8 cellular contexts compared by ENCODE assay signal in the genomic region with DNA sequence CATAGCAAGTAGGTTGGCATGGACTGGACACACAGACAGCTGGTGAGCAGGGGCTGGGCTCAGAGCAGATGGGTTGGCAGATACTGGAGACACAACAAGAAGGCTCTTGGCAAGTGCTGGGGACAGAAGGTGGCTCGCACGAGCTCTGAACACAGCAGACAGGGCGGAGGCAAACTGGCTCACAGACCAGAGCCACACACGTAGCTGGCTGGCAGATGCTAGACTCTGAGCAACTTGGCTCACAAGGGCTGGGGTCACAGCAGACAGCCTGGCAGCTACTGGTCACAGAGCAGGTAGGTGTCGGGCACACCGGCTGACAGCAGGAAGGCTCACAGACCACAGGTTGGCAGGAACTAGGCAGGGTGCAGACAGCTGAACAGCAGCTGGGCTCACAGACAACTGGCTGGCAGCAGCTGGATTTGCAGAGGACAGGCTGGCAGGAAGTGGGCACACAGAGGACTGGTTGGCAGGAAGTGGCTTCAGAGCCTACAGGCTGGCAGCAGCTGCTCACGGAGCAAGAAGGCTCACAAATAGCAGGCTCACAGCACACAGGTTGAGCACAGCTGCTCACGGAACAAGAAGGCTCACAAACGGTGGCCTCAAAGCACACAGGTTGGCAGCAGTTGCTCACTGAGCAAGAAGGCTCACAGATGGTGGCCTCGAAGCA. TPM values are rescaled to one million over a fixed set of nuclear protein-coding genes. Genes with fewer than 3 reads are reported as not detected.
DNase-seq lines count a peak whose midpoint lies in the region; ATAC-seq and TF ChIP-seq lines count a peak whose summit lies in the region.

No MANE protein-coding gene starts in this region.

- no peaks in the 10 kb centered on the region for H3K9me3 Mint-ChIP-seq in H9
- peaks cover 1% of the 10 kb centered on the region for H3K9me3 Mint-ChIP-seq in activated naive CD8-positive, alpha-beta T cell treated with anti-CD3 and anti-CD28 coated beads for 36 hours
- H3K9me3 Mint-ChIP-seq in naive thymus-derived CD8-positive, alpha-beta T cell = no peaks in the 10 kb centered on the region

- POLR2A ChIA-PET in naive thymus-derived CD8-positive, alpha-beta T cell (lab: Charles Lee) = interaction anchor here (0.6 to 3.1 kb wide), 23 partner anchors 10 to 763 kb away, joined by 3 to 27 read pairs (median 4); partner anchors contain the start of genes EIF1 and KRTAP4-12

- H3K18ac ChIP-seq in H9 (ENCODE audit: insufficient read length, low read depth, low read length) = no peak overlapping the region

- H2BK12ac ChIP-seq in H9 (ENCODE audit: insufficient read length, low read depth, low read length) = no peak overlapping the region

- no peak overlapping the region for H3K9ac ChIP-seq in H9 (ENCODE audit: extremely low read depth, insufficient read length, low read length)

- H3K36me3 Mint-ChIP-seq in H9 (ENCODE audit: insufficient read depth in 1 of 3, low read depth in 3 of 3) = no peaks in the 10 kb centered on the region
- no peaks in the 10 kb centered on the region for H3K36me3 Mint-ChIP-seq in activated naive CD8-positive, alpha-beta T cell treated with anti-CD3 and anti-CD28 coated beads for 36 hours
- peaks cover 0 to 3% (median 3%) of the 10 kb centered on the region in 3 donors for H3K36me3 Mint-ChIP-seq in naive thymus-derived CD8-positive, alpha-beta T cell

- H3K9me3 ChIP-seq in H9 (ENCODE audit: control insufficient read depth, low read depth, low read length) = no peaks in the 10 kb centered on the region
- no peaks in the 10 kb centered on the region for H3K9me3 ChIP-seq in upper lobe of right lung

- TF ChIP-seq CTCF in H9 (conservative IDR thresholded peaks at IDR 0.05) = no peak
- no peak for TF ChIP-seq CTCF in upper lobe of right lung (IDR thresholded peaks at IDR 0.05)

- no peak overlapping the region for H3K4me3 ChIP-seq in upper lobe of right lung

- no peak overlapping the region for H2AK5ac ChIP-seq in H9 (ENCODE audit: insufficient read length, low read length)

- H2BK120ac ChIP-seq in H9 (ENCODE audit: low read depth, low read length, poor library complexity, severe bottlenecking) = no peak overlapping the region

- no peak overlapping the region for H3K56ac ChIP-seq in H9 (ENCODE audit: insufficient read length, low read depth, low read length)

- H3K4me1 ChIP-seq in H9 (ENCODE audit: insufficient read depth, low read length) (no peaks in the 10 kb centered on the region), upper lobe of right lung (peaks cover 3% of the 10 kb centered on the region)

- no peaks in the 10 kb centered on the region for H3K79me1 ChIP-seq in H9 (ENCODE audit: insufficient read depth, low read depth, low read length, poor library complexity, severe bottlenecking)

- H3K14ac ChIP-seq in H9 (ENCODE audit: insufficient read depth, low read length) = peak overlapping the region; percentile 10; the same call in 1 of the 2 replicates

- H2BK5ac ChIP-seq in H9 (ENCODE audit: insufficient read length, low read length) = no peak overlapping the region

- H3T11ph ChIP-seq in H9 (ENCODE audit: low read length) = no peak overlapping the region

- H3K4me1 Mint-ChIP-seq in H9 = no peaks in the 10 kb centered on the region
- H3K4me1 Mint-ChIP-seq in activated naive CD8-positive, alpha-beta T cell treated with anti-CD3 and anti-CD28 coated beads for 36 hours = peaks cover 40% of the 10 kb centered on the region
- H3K4me1 Mint-ChIP-seq in naive thymus-derived CD8-positive, alpha-beta T cell = peaks cover 49 to 70% (median 68%) of the 10 kb centered on the region in 4 donors

- no peak overlapping the region for H3K4me2 ChIP-seq in H9 (ENCODE audit: insufficient read depth, insufficient read length, low read length)

- H3K4me3 Mint-ChIP-seq in H9 = no peak overlapping the region
- H3K4me3 Mint-ChIP-seq in activated naive CD8-positive, alpha-beta T cell treated with anti-CD3 and anti-CD28 coated beads for 36 hours = peak overlapping the region; percentile 49
- peak overlapping the region; percentile 73 to 84 (median 80) for H3K4me3 Mint-ChIP-seq in naive thymus-derived CD8-positive, alpha-beta T cell

- DNase-seq in H9 = no peak
- peak; percentile 2 to 40 for DNase-seq in SHP77 (lab: John Stamatoyannopoulos, UW)
- peak; percentile 34 for DNase-seq in activated naive CD8-positive, alpha-beta T cell treated with anti-CD3 and anti-CD28 coated beads for 36 hours
- peak; percentile 56 to 95 (median 86) for DNase-seq in naive thymus-derived CD8-positive, alpha-beta T cell
- DNase-seq in upper lobe of right lung = peak; percentile 65
- DNase-seq in HUDEP-2 (lab: John Stamatoyannopoulos, UW; ENCODE audit: unreplicated experiment in 76 of 76) = no peak

- H3K27me3 ChIP-seq in H9 (ENCODE audit: insufficient read depth, low read length) (no peaks in the 10 kb centered on the region), upper lobe of right lung (no peaks in the 10 kb centered on the region)

- H3K23ac ChIP-seq in H9 (ENCODE audit: insufficient read length, low read depth, low read length) = no peak overlapping the region

- H3K4ac ChIP-seq in H9 (ENCODE audit: low read depth, low read length) = no peak overlapping the region

- no peak overlapping the region for H2BK15ac ChIP-seq in H9 (ENCODE audit: low read depth, low read length)

- H3K79me2 ChIP-seq in H9 (ENCODE audit: insufficient read depth, low read length) = no peaks in the 10 kb centered on the region

- no peak overlapping the region for H4K5ac ChIP-seq in H9 (ENCODE audit: insufficient read length, low read depth, low read length)

- no peaks in the 10 kb centered on the region for H4K20me1 ChIP-seq in H9 (ENCODE audit: control insufficient read depth, insufficient read depth, insufficient read length)

- no peaks in the 10 kb centered on the region for H3K36me3 ChIP-seq in upper lobe of right lung

- intact Hi-C loops in upper lobe of right lung (cut with DNase I) = no loop called here

- no peak overlapping the region for H2BK20ac ChIP-seq in H9 (ENCODE audit: low read depth, low read length, poor library complexity, severe bottlenecking)

- peak overlapping the region in 2 of 3 experiments; percentile 5 to 12; a peak in 2 of 7 replicates for H3K27ac Mint-ChIP-seq in H9
- peak overlapping the region; percentile 79 for H3K27ac Mint-ChIP-seq in activated naive CD8-positive, alpha-beta T cell treated with anti-CD3 and anti-CD28 coated beads for 36 hours
- peak overlapping the region; percentile 96 to 100 (median 99) for H3K27ac Mint-ChIP-seq in naive thymus-derived CD8-positive, alpha-beta T cell

- H4K8ac ChIP-seq in H9 (replicated peaks; ENCODE audit: insufficient read length, low read depth, low read length) = no peak overlapping the region

- no CpG with 5 or more reads among the region's 10 CpGs for WGBS in H9 (ENCODE audit: extremely low coverage, insufficient read length, low lambda C conversion rate)

- H3K27ac ChIP-seq in H9 (ENCODE audit: insufficient read length, low read depth, low read length) = no peak overlapping the region
- H3K27ac ChIP-seq in upper lobe of right lung = peak overlapping the region; percentile 49

- peak; percentile 85 for ATAC-seq in naive thymus-derived CD8-positive, alpha-beta T cell
- peak; percentile 75 for ATAC-seq in upper lobe of right lung
- no peak for ATAC-seq in GM19328 (IDR thresholded peaks at IDR 0.05; ENCODE audit: unreplicated experiment)
- ATAC-seq in GM18520 (IDR thresholded peaks at IDR 0.05; ENCODE audit: unreplicated experiment) = no peak

- no peak overlapping the region for H2AFZ ChIP-seq in H9 (ENCODE audit: low read length)

- no peaks in the 10 kb centered on the region for H3K23me2 ChIP-seq in H9 (ENCODE audit: insufficient read length, low read depth, low read length, poor library complexity, severe bottlenecking)

- H3K27me3 Mint-ChIP-seq in H9 (ENCODE audit: low read depth) = peaks cover 15% of the 10 kb centered on the region
- H3K27me3 Mint-ChIP-seq in activated naive CD8-positive, alpha-beta T cell treated with anti-CD3 and anti-CD28 coated beads for 36 hours = no peaks in the 10 kb centered on the region
- H3K27me3 Mint-ChIP-seq in naive thymus-derived CD8-positive, alpha-beta T cell = no peaks in the 10 kb centered on the region

- H4K91ac ChIP-seq in H9 (ENCODE audit: insufficient read length, low read depth, low read length) = no peak overlapping the region

RNA-seq across cellular contexts. Expression of gene KRTAP16-1, which starts 0.7 kb away (rescaled TPM):
- not detected in 2 replicates for total RNA-seq in H9 (2021)
- not detected for total RNA-seq in activated naive CD8-positive, alpha-beta T cell treated with anti-CD3 and anti-CD28 coated beads for 36 hours
- under 1 TPM in 1 of 2 experiments, not detected in 1; 0.23 TPM for total RNA-seq in naive thymus-derived CD8-positive, alpha-beta T cell
- polyA plus RNA-seq in naive thymus-derived CD8-positive, alpha-beta T cell = under 1 TPM in 1 of 3 donors, not detected in 2; 0.12 TPM
- not detected for total RNA-seq in upper lobe of right lung

RNA-seq across cellular contexts. Expression of gene KRTAP29-1, which starts 5.7 kb away (rescaled TPM):
- total RNA-seq in H9 (2021) (not detected in 2 replicates), upper lobe of right lung (not detected)
- not detected for total RNA-seq in activated naive CD8-positive, alpha-beta T cell treated with anti-CD3 and anti-CD28 coated beads for 36 hours
- total RNA-seq in naive thymus-derived CD8-positive, alpha-beta T cell = not detected
- polyA plus RNA-seq in naive thymus-derived CD8-positive, alpha-beta T cell = 1 to 10 TPM in 1 of 3 donors, not detected in 2; 1.1 TPM

RNA-seq across cellular contexts. Expression of gene KRTAP17-1, which starts 7.1 kb away (rescaled TPM):
- total RNA-seq in H9 (2021) (not detected in 2 replicates), upper lobe of right lung (not detected)
- not detected for total RNA-seq in activated naive CD8-positive, alpha-beta T cell treated with anti-CD3 and anti-CD28 coated beads for 36 hours
- not detected for total RNA-seq in naive thymus-derived CD8-positive, alpha-beta T cell
- polyA plus RNA-seq in naive thymus-derived CD8-positive, alpha-beta T cell = not detected

RNA-seq across cellular contexts. Expression of gene KRTAP9-7, which starts 32.9 kb away (rescaled TPM):
- total RNA-seq in H9 (2021) (not detected in 2 replicates), upper lobe of right lung (not detected)
- not detected for total RNA-seq in activated naive CD8-positive, alpha-beta T cell treated with anti-CD3 and anti-CD28 coated beads for 36 hours
- total RNA-seq in naive thymus-derived CD8-positive, alpha-beta T cell = not detected
- polyA plus RNA-seq in naive thymus-derived CD8-positive, alpha-beta T cell = not detected

RNA-seq across cellular contexts. Expression of gene KRT33A, which starts 42.2 kb away (rescaled TPM):
- total RNA-seq in H9 (2021) (not detected in 2 replicates), upper lobe of right lung (not detected)
- total RNA-seq in activated naive CD8-positive, alpha-beta T cell treated with anti-CD3 and anti-CD28 coated beads for 36 hours = not detected
- not detected for total RNA-seq in naive thymus-derived CD8-positive, alpha-beta T cell
- polyA plus RNA-seq in naive thymus-derived CD8-positive, alpha-beta T cell = not detected

Comparison
In these comparisons a context has a peak if more than half of its experiments do, and no peak if none do; other contexts are left out.
1. DNase-seq: peak in SHP77 (2 of 2), activated naive CD8-positive, alpha-beta T cell treated with anti-CD3 and anti-CD28 coated beads for 36 hours (single experiment), naive thymus-derived CD8-positive, alpha-beta T cell (10 of 10) and upper lobe of right lung (single experiment); none in H9 (single experiment) and HUDEP-2 (0 of 76).
2. H3K27ac Mint-ChIP-seq: peak in every context shown above with its lines; median percentile 99 in naive thymus-derived CD8-positive, alpha-beta T cell; 79 in activated naive CD8-positive, alpha-beta T cell treated with anti-CD3 and anti-CD28 coated beads for 36 hours; 8 in H9.
3. H3K4me3 Mint-ChIP-seq: peak in activated naive CD8-positive, alpha-beta T cell treated with anti-CD3 and anti-CD28 coated beads for 36 hours (single experiment) and naive thymus-derived CD8-positive, alpha-beta T cell (10 of 10); none in H9 (0 of 2).
4. ATAC-seq: peak in naive thymus-derived CD8-positive, alpha-beta T cell (2 of 2) and upper lobe of right lung (single experiment); none in GM19328 (single experiment) and GM18520 (single experiment).